Comparison of ENCODE assay signal across 12 cellular contexts in genomic region chrX:24308803-24309202, GRCh38. TPM values are rescaled to one million over a fixed set of nuclear protein-coding genes. Genes with fewer than 3 reads are reported as not detected.
DNase-seq lines count a peak whose midpoint lies in the region; ATAC-seq, FAIRE-seq and TF ChIP-seq lines count a peak whose summit lies in the region.
"Not testable (repeated sequence)": the region's sequence is repeated elsewhere in the genome, so short reads cannot be mapped to it uniquely, and the experiment has no call there.
"Had no signal": no experiment of that assay in that cellular context is flagged by ENCODE, and none has a peak within 500 bp of the region (broad histone marks: within the 10 kb centered on the region; RNA-seq: fewer than 3 reads in every experiment).

No MANE protein-coding gene starts in this region.

- not testable (repeated sequence) for TF ChIP-seq RAD21 in K562 (CRISPR knock-in tag; conservative IDR thresholded peaks at IDR 0.05 in 1 of 2, IDR thresholded peaks at IDR 0.05 in 1 of 2)

- not testable (repeated sequence) for H3K9me3 ChIP-seq in K562 (replicated peaks; ENCODE audit: control insufficient read depth, insufficient read depth, low read depth, low read length)

- in situ Hi-C loops in K562 (cut with MboI) = not testable (repeated sequence)

- TF ChIP-seq CTCF in K562 (IDR thresholded peaks at IDR 0.05 in 2 of 3, conservative IDR thresholded peaks at IDR 0.05 in 1 of 3; ENCODE audit: insufficient read depth in 2 of 3, low read depth in 1 of 3, low read length in 3 of 3) = not testable (repeated sequence)

- not testable (repeated sequence) for H3K36me3 Mint-ChIP-seq in T-helper 1 cell treated with Interleukin-12 subunit alpha and Interleukin-12 subunit beta and Interleukin-4 antibody, amounts not matched to agents 30 μg/mL and 1 μg/mL, for 36 hours (ENCODE audit: low read depth); activated T-cell treated with anti-CD3 and anti-CD28 coated beads, Interleukin-2, amount 50 U/mL, for 4 hours (ENCODE audit: insufficient read depth); activated naive CD8-positive, alpha-beta T cell treated with anti-CD3 and anti-CD28 coated beads for 36 hours; stimulated activated effector memory CD8-positive, alpha-beta T cell treated with anti-CD3 and anti-CD28 coated beads, Interleukin-12 subunit alpha, Interleukin-12 subunit beta, amount 100 ng/mL, for 72 hours

- not testable (repeated sequence) for H3K4me2 ChIP-seq in K562 (ENCODE audit: insufficient read depth, low read length)

- peak; percentile 34 to 41 for ATAC-seq in activated T-cell treated with anti-CD3 and anti-CD28 coated beads, Interleukin-2, amount 50 U/mL, for 4 hours
- ATAC-seq in K562 = not testable (repeated sequence)
- peak; percentile 45 for ATAC-seq in stimulated activated effector memory CD8-positive, alpha-beta T cell treated with anti-CD3 and anti-CD28 coated beads, Interleukin-12 subunit alpha, Interleukin-12 subunit beta, amount 100 ng/mL, for 72 hours

- DNase-seq in GM12892 (ENCODE audit: insufficient read length); activated T-cell treated with anti-CD3 and anti-CD28 coated beads, Interleukin-2, amount 50 U/mL, for 4 hours; activated naive CD8-positive, alpha-beta T cell treated with anti-CD3 and anti-CD28 coated beads for 36 hours; K562 (ENCODE audit: extremely low read depth in 1 of 4, low spot score in 3 of 4); stimulated activated effector memory CD8-positive, alpha-beta T cell treated with anti-CD3 and anti-CD28 coated beads, Interleukin-12 subunit alpha, Interleukin-12 subunit beta, amount 100 ng/mL, for 72 hours (ENCODE audit: low spot score in 2 of 2): not testable (repeated sequence)

- not testable (repeated sequence) for H3K27me3 Mint-ChIP-seq in T-helper 1 cell treated with Interleukin-12 subunit alpha and Interleukin-12 subunit beta and Interleukin-4 antibody, amounts not matched to agents 30 μg/mL and 1 μg/mL, for 36 hours (ENCODE audit: low read depth); activated T-cell treated with anti-CD3 and anti-CD28 coated beads, Interleukin-2, amount 50 U/mL, for 4 hours (ENCODE audit: low read depth); activated naive CD8-positive, alpha-beta T cell treated with anti-CD3 and anti-CD28 coated beads for 36 hours

- H3K27ac Mint-ChIP-seq in T-helper 1 cell treated with Interleukin-12 subunit alpha and Interleukin-12 subunit beta and Interleukin-4 antibody, amounts not matched to agents 30 μg/mL and 1 μg/mL, for 36 hours = peak overlapping the region; percentile 34
- H3K27ac Mint-ChIP-seq in activated naive CD8-positive, alpha-beta T cell treated with anti-CD3 and anti-CD28 coated beads for 36 hours = peak overlapping the region; percentile 28
- not testable (repeated sequence) for H3K27ac Mint-ChIP-seq in stimulated activated effector memory CD8-positive, alpha-beta T cell treated with anti-CD3 and anti-CD28 coated beads, Interleukin-12 subunit alpha, Interleukin-12 subunit beta, amount 100 ng/mL, for 72 hours

- not testable (repeated sequence) for H3K27ac ChIP-seq in K562 (ENCODE audit: extremely low read depth, low read depth, low read length)

- intact Hi-C loops in K562 (cut with micrococcal nuclease) = not testable (repeated sequence)

- not testable (repeated sequence) for H3K79me2 ChIP-seq in K562 (ENCODE audit: control insufficient read depth, insufficient read depth, low read length)

- H3K4me1 Mint-ChIP-seq in T-helper 1 cell treated with Interleukin-12 subunit alpha and Interleukin-12 subunit beta and Interleukin-4 antibody, amounts not matched to agents 30 μg/mL and 1 μg/mL, for 36 hours (ENCODE audit: low read depth); activated T-cell treated with anti-CD3 and anti-CD28 coated beads, Interleukin-2, amount 50 U/mL, for 4 hours (ENCODE audit: low read depth); activated naive CD8-positive, alpha-beta T cell treated with anti-CD3 and anti-CD28 coated beads for 36 hours; stimulated activated effector memory CD8-positive, alpha-beta T cell treated with anti-CD3 and anti-CD28 coated beads, Interleukin-12 subunit alpha, Interleukin-12 subunit beta, amount 100 ng/mL, for 72 hours: not testable (repeated sequence)

- not testable (repeated sequence) for H3K4me1 ChIP-seq in K562 (replicated peaks in 1 of 2; ENCODE audit: control insufficient read depth in 2 of 2, insufficient read depth in 2 of 2, low read length in 2 of 2)

- not testable (repeated sequence) for TF ChIP-seq POLR2A in GM12892 (IDR thresholded peaks at IDR 0.05; ENCODE audit: low read depth, low read length); K562 (conservative IDR thresholded peaks at IDR 0.05)

- CTCF ChIA-PET in K562 (lab: Yijun Ruan, JAX; ENCODE audit: low intra/inter-chr PET ratio) = not testable (repeated sequence)

- FAIRE-seq in GM12892 (lab: Jason Lieb, UNC) = peak; percentile 91
- peak; percentile 54 for FAIRE-seq in K562 (lab: Jason Lieb, UNC)
- FAIRE-seq in islet of Langerhans (lab: Jason Lieb, UNC) = peak; percentile 74

- H3K36me3 ChIP-seq in K562 (ENCODE audit: control insufficient read depth, insufficient read depth, low read length) = not testable (repeated sequence)

- not testable (repeated sequence) for TF ChIP-seq EP300 in K562 (IDR thresholded peaks at IDR 0.05; ENCODE audit: low read length)

- 0% methylated on average over 3 of the region's 4 CpGs for WGBS in K562 (ENCODE audit: insufficient coverage, low coverage, missing lambda C conversion rate)

- H3K9me3 Mint-ChIP-seq in T-helper 1 cell treated with Interleukin-12 subunit alpha and Interleukin-12 subunit beta and Interleukin-4 antibody, amounts not matched to agents 30 μg/mL and 1 μg/mL, for 36 hours; activated T-cell treated with anti-CD3 and anti-CD28 coated beads, Interleukin-2, amount 50 U/mL, for 4 hours; activated naive CD8-positive, alpha-beta T cell treated with anti-CD3 and anti-CD28 coated beads for 36 hours; stimulated activated effector memory CD8-positive, alpha-beta T cell treated with anti-CD3 and anti-CD28 coated beads, Interleukin-12 subunit alpha, Interleukin-12 subunit beta, amount 100 ng/mL, for 72 hours: not testable (repeated sequence)

- H3K4me3 Mint-ChIP-seq in T-helper 1 cell treated with Interleukin-12 subunit alpha and Interleukin-12 subunit beta and Interleukin-4 antibody, amounts not matched to agents 30 μg/mL and 1 μg/mL, for 36 hours; activated T-cell treated with anti-CD3 and anti-CD28 coated beads, Interleukin-2, amount 50 U/mL, for 4 hours; activated naive CD8-positive, alpha-beta T cell treated with anti-CD3 and anti-CD28 coated beads for 36 hours; stimulated activated effector memory CD8-positive, alpha-beta T cell treated with anti-CD3 and anti-CD28 coated beads, Interleukin-12 subunit alpha, Interleukin-12 subunit beta, amount 100 ng/mL, for 72 hours: not testable (repeated sequence)

- H3K27me3 ChIP-seq in K562 (ENCODE audit: control insufficient read depth in 2 of 2, insufficient read depth in 2 of 2, low read length in 2 of 2) = peaks cover 0 to 15% of the 10 kb centered on the region in 2 experiments; a peak in 2 of 5 replicates

- H3K9me1 ChIP-seq in K562 (ENCODE audit: control insufficient read depth, insufficient read depth, low read length) = not testable (repeated sequence)

- H3K9ac ChIP-seq in K562 (ENCODE audit: insufficient read depth in 1 of 2, low read depth in 2 of 2, low read length in 2 of 2) = not testable (repeated sequence)

- not testable (repeated sequence) for BruUV-seq in K562 (replicated peaks; lab: Mats Ljungman, UMichigan)

- H3K4me3 ChIP-seq in K562 = not testable (repeated sequence)

- H4K20me1 ChIP-seq in K562 (replicated peaks; ENCODE audit: control insufficient read depth, insufficient read depth, low read length) = not testable (repeated sequence)

- not testable (repeated sequence) for H2AFZ ChIP-seq in K562 (ENCODE audit: low read depth, low read length)

- POLR2A ChIA-PET in K562 (lab: Yijun Ruan, JAX) = not testable (repeated sequence)

RNA-seq across cellular contexts. Expression of gene SUPT20HL2, which starts 5.1 kb away (rescaled TPM):
- not detected for polyA plus RNA-seq in GM12892 (2012; ENCODE audit: missing spikeins)
- total RNA-seq in activated T-cell treated with anti-CD3 and anti-CD28 coated beads, Interleukin-2, amount 50 U/mL, for 4 hours = not detected
- total RNA-seq in activated naive CD8-positive, alpha-beta T cell treated with anti-CD3 and anti-CD28 coated beads for 36 hours = not detected
- not detected in 2 replicates for total RNA-seq in K562 (2011; cell fraction: chromatin; rRNA removed; ENCODE audit: low replicate concordance)
- not detected in 2 replicates for total RNA-seq in K562 (2011; cell fraction: nucleolus; rRNA removed)
- total RNA-seq in K562 (2011; cell fraction: nucleoplasm; rRNA removed) = not detected in 2 replicates
- total RNA-seq in K562 (2014; rRNA removed) (not detected in 2 replicates), K562 (2014; rRNA removed; fragmentation: Illumina TruSeq; extraction: Trizol) (not detected in 2 replicates), K562 (2015; rRNA removed; fragmentation: Illumina TruSeq; extraction: Trizol) (not detected in 2 replicates), K562 (2021) (not detected in 2 replicates)
- polyA plus RNA-seq in K562 (2011; rRNA removed) (not detected in 2 replicates), K562 (2014; fragmentation: Illumina TruSeq; extraction: Trizol) (not detected in 2 replicates), K562 (2014; fragmentation: Nextera tagmentation; extraction: Ambion mirVana) (not detected), K562 (2014; rRNA removed) (0.04 TPM in 1 of 2 replicates, not detected in the other)
- polyA plus RNA-seq in K562 (2011; cell fraction: cytosol; rRNA removed) = not detected in 2 replicates
- polyA plus RNA-seq in K562 (2011; cell fraction: nucleus; rRNA removed) = not detected in 2 replicates
- polyA plus RNA-seq in K562 (2012) = not detected in 2 replicates
- not detected in 2 replicates for polyA minus RNA-seq in K562 (2011; rRNA and poly(A)+ RNA removed)
- polyA minus RNA-seq in K562 (2011; cell fraction: cytosol; rRNA and poly(A)+ RNA removed) = not detected in 2 replicates
- polyA minus RNA-seq in K562 (2011; cell fraction: nucleus; rRNA and poly(A)+ RNA removed) = not detected in 2 replicates
- total RNA-seq: Caco-2; CD8-positive, alpha-beta memory T cell; GM23338; H9; IMR-90 had no signal
- polyA plus RNA-seq: CD8-positive, alpha-beta memory T cell; IMR-90 had no signal

RNA-seq across cellular contexts. Expression of gene SUPT20HL1, which starts 51.6 kb away (rescaled TPM):
- polyA plus RNA-seq in GM12892 (2012; ENCODE audit: missing spikeins) = not detected
- not detected for total RNA-seq in activated T-cell treated with anti-CD3 and anti-CD28 coated beads, Interleukin-2, amount 50 U/mL, for 4 hours
- total RNA-seq in activated naive CD8-positive, alpha-beta T cell treated with anti-CD3 and anti-CD28 coated beads for 36 hours = not detected
- total RNA-seq in K562 (2011; cell fraction: chromatin; rRNA removed; ENCODE audit: low replicate concordance) = not detected in 2 replicates
- total RNA-seq in K562 (2011; cell fraction: nucleolus; rRNA removed) = not detected in 2 replicates
- not detected in 2 replicates for total RNA-seq in K562 (2011; cell fraction: nucleoplasm; rRNA removed)
- total RNA-seq in K562 (2014; rRNA removed) = not detected in 2 replicates
- not detected in 2 replicates for total RNA-seq in K562 (2014; rRNA removed; fragmentation: Illumina TruSeq; extraction: Trizol)
- not detected in 2 replicates for total RNA-seq in K562 (2015; rRNA removed; fragmentation: Illumina TruSeq; extraction: Trizol)
- not detected in 2 replicates for total RNA-seq in K562 (2021)
- polyA plus RNA-seq in K562 (2011; rRNA removed) = not detected in 2 replicates
- polyA plus RNA-seq in K562 (2011; cell fraction: cytosol; rRNA removed) = not detected in 2 replicates
- not detected in 2 replicates for polyA plus RNA-seq in K562 (2011; cell fraction: nucleus; rRNA removed)
- not detected in 2 replicates for polyA plus RNA-seq in K562 (2012)
- not detected in 2 replicates for polyA plus RNA-seq in K562 (2014; fragmentation: Illumina TruSeq; extraction: Trizol)
- polyA plus RNA-seq in K562 (2014; fragmentation: Nextera tagmentation; extraction: Ambion mirVana) = not detected
- polyA plus RNA-seq in K562 (2014; rRNA removed) = not detected in 2 replicates
- not detected in 2 replicates for polyA minus RNA-seq in K562 (2011; rRNA and poly(A)+ RNA removed)
- not detected in 2 replicates for polyA minus RNA-seq in K562 (2011; cell fraction: cytosol; rRNA and poly(A)+ RNA removed)
- not detected in 2 replicates for polyA minus RNA-seq in K562 (2011; cell fraction: nucleus; rRNA and poly(A)+ RNA removed)
- total RNA-seq: Caco-2; CD8-positive, alpha-beta memory T cell; GM23338; H9; IMR-90 had no signal
- polyA plus RNA-seq: GM23338, IMR-90 had no signal
